In the genomic region with DNA sequence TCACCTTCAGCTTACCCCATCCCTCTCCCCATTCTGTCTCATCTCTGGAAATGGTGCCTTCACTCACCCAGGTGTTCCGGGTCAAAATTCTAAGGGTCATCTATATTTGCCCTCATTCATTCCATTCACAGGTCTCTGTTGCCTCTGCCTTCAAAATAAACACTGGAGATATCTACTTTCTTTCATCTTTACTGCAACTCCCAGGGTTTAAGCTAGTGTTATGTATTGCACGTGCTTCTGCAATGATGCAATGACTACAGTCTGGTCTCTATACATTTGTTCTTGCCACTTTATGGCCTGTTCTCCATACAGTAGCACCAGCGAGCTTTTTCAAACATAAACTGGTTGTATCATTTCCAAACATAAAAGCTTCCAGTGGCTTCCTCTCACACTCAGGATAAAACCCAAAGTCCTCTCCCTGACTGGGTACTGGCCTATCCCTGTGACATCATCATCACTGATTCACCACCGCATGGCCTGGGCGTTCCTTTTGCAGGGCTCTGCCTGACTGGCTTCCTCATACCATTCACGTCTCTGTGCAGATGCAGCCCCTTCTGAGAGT, we compare ENCODE assay signal across 1 cellular context.
TF ChIP-seq lines count a peak whose summit lies in the region.

No MANE protein-coding gene starts in this region.

TF ChIP-seq in HepG2, 621 proteins besides CTCF, POLR2A, EP300 and RAD21 (continued from another document):
- TF ChIP-seq RERE (CRISPR knock-in tag; IDR thresholded peaks at IDR 0.05; ENCODE audit: low read depth) (peak; percentile 98), POLR2AphosphoS2 (IDR thresholded peaks at IDR 0.05; ENCODE audit: low read depth, low read length) (no peak), ZNF777 (CRISPR knock-in tag; IDR thresholded peaks at IDR 0.05) (no peak), HINFP (CRISPR knock-in tag; IDR thresholded peaks at IDR 0.05; ENCODE audit: low read depth) (no peak), DZIP1 (CRISPR knock-in tag; IDR thresholded peaks at IDR 0.05) (no peak), ZNF121 (CRISPR knock-in tag; IDR thresholded peaks at IDR 0.05) (peak; percentile 57; the same call in 1 of the 2 replicates), RNF2 (conservative IDR thresholded peaks at IDR 0.05; ENCODE audit: low read depth) (no peak), TEF (CRISPR knock-in tag; IDR thresholded peaks at IDR 0.05) (no peak; the same call in 1 of the 2 replicates), MEIS2 (CRISPR knock-in tag; IDR thresholded peaks at IDR 0.05) (no peak), HHEX (CRISPR knock-in tag; IDR thresholded peaks at IDR 0.05) (peak; percentile 89), HNF4A (CRISPR knock-in tag; IDR thresholded peaks at IDR 0.05) (peak; percentile 83), ZNF235 (CRISPR knock-in tag; IDR thresholded peaks at IDR 0.05; ENCODE audit: borderline replicate concordance) (no peak), ATF6 (CRISPR knock-in tag; conservative IDR thresholded peaks at IDR 0.05) (no peak), ZC3H13 (CRISPR knock-in tag; IDR thresholded peaks at IDR 0.05) (peak; percentile 50; the same call in 1 of the 2 replicates), ZNF17 (CRISPR knock-in tag; IDR thresholded peaks at IDR 0.05) (no peak), FOXP4 (CRISPR knock-in tag; IDR thresholded peaks at IDR 0.05) (peak; percentile 98), ZNF562 (CRISPR knock-in tag; IDR thresholded peaks at IDR 0.05; ENCODE audit: borderline replicate concordance) (peak; percentile 73; the same call in 1 of the 2 replicates), ZNF446 (CRISPR knock-in tag; IDR thresholded peaks at IDR 0.05) (no peak), TIGD3 (CRISPR knock-in tag; IDR thresholded peaks at IDR 0.05; ENCODE audit: borderline replicate concordance) (no peak), ZNF264 (CRISPR knock-in tag; IDR thresholded peaks at IDR 0.05) (peak; percentile 88; the same call in 1 of the 2 replicates)
- TF ChIP-seq, protein P1, sequence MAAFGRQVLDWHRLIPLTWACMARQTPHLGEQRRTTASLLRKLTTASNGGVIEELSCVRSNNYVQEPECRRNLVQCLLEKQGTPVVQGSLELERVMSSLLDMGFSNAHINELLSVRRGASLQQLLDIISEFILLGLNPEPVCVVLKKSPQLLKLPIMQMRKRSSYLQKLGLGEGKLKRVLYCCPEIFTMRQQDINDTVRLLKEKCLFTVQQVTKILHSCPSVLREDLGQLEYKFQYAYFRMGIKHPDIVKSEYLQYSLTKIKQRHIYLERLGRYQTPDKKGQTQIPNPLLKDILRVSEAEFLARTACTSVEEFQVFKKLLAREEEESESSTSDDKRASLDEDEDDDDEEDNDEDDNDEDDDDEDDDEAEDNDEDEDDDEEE (CRISPR knock-in tag; IDR thresholded peaks at IDR 0.05), result no peak
- TF ChIP-seq, protein P2, sequence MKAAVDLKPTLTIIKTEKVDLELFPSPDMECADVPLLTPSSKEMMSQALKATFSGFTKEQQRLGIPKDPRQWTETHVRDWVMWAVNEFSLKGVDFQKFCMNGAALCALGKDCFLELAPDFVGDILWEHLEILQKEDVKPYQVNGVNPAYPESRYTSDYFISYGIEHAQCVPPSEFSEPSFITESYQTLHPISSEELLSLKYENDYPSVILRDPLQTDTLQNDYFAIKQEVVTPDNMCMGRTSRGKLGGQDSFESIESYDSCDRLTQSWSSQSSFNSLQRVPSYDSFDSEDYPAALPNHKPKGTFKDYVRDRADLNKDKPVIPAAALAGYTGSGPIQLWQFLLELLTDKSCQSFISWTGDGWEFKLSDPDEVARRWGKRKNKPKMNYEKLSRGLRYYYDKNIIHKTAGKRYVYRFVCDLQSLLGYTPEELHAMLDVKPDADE (CRISPR knock-in tag; IDR thresholded peaks at IDR 0.05), result no peak
- TF ChIP-seq, protein P3, sequence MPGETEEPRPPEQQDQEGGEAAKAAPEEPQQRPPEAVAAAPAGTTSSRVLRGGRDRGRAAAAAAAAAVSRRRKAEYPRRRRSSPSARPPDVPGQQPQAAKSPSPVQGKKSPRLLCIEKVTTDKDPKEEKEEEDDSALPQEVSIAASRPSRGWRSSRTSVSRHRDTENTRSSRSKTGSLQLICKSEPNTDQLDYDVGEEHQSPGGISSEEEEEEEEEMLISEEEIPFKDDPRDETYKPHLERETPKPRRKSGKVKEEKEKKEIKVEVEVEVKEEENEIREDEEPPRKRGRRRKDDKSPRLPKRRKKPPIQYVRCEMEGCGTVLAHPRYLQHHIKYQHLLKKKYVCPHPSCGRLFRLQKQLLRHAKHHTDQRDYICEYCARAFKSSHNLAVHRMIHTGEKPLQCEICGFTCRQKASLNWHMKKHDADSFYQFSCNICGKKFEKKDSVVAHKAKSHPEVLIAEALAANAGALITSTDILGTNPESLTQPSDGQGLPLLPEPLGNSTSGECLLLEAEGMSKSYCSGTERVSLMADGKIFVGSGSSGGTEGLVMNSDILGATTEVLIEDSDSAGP (CRISPR knock-in tag; IDR thresholded peaks at IDR 0.05; ENCODE audit: borderline replicate concordance), result peak; percentile 28; the same call in 1 of the 2 replicates
TF ChIP-seq in HepG2: peak in this region for 257.
